27 cellular contexts compared by ENCODE assay signal in the genomic region with DNA sequence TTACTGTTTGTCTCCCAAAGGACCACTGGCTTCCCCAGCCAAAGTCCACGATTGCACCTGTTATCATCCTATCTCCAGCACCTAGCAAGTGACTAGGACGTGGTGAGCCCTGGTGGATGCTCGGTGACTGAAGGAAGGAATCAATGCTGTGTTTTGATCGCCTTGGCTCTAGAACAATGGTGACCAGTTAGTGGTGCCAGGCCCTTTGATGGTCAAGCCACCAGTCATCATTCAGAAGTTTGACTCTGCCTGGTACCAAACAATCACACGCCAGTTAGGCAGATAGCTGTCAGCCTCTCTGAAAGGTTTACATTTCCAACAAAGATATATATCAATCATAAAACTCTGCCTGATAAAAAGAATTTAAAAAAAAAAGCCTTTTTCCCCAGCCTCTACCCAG.
"Had no signal": no experiment of that assay in that cellular context is flagged by ENCODE, and none has a peak within 500 bp of the region (broad histone marks: within the 10 kb centered on the region; RNA-seq: fewer than 3 reads in every experiment).

No MANE protein-coding gene starts in this region.

- H3K4me3 ChIP-seq: breast epithelium, Peyer's patch, SJCRH30 had no signal

- ATAC-seq: activated CD4-positive, alpha-beta T cell treated with anti-CD3 and anti-CD28 coated beads for 36 hours; activated T-helper 17 cell treated with anti-CD3 and anti-CD28 coated beads, Interleukin-2, amount 50 U/mL, for 72 hours had no signal

- H3K4me1 ChIP-seq: breast epithelium, Peyer's patch, SJCRH30 had no signal

- H3K27me3 ChIP-seq: Peyer's patch had no signal

- H3K36me3 ChIP-seq: breast epithelium, Peyer's patch, SJCRH30 had no signal

- DNase-seq: activated CD4-positive, alpha-beta memory T cell treated with anti-CD3 and anti-CD28 coated beads, Interleukin-2, amount 10 ng/mL, durations not matched to agents 7 days and 5 days; activated CD4-positive, alpha-beta T cell treated with anti-CD3 and anti-CD28 coated beads for 36 hours; activated CD4-positive, alpha-beta T cell treated with anti-CD3 and anti-CD28 coated beads, Interleukin-2, amount 50 U/mL, for 1 hour; activated CD4-positive, CD25-positive, alpha-beta regulatory T cell; activated gamma-delta T cell treated with Interleukin-2 at 50 U/mL for 16 hours; activated naive CD4-positive, alpha-beta T cell treated with anti-CD3 and anti-CD28 coated beads, Interleukin-2, amount 10 ng/mL, durations not matched to agents 7 days and 5 days; activated naive CD8-positive, alpha-beta T cell treated with anti-CD3 and anti-CD28 coated beads for 36 hours; activated T-cell treated with anti-CD3 and anti-CD28 coated beads for 4 hours; activated T-cell treated with anti-CD3 and anti-CD28 coated beads, Interleukin-2, amount 50 U/mL, for 48 hours; aorta; KG1; NCI-H1048; NCI-H2029; NCI-H2107; NCI-H345; NCI-H510A; NCI-H526 treated with DMSO at 0.1 percent for 48 hours; NCI-H82; Peyer's patch; Right ventricle myocardium superior; SJCRH30; SK-N-SH; T-helper 1 cell had no signal

- H3K9me3 ChIP-seq: breast epithelium, Peyer's patch, SK-N-SH had no signal

- H3K27ac ChIP-seq: breast epithelium, Peyer's patch, RWPE1, SJCRH30, VCaP had no signal
